Comparison of ENCODE assay signal across 20 cellular contexts in the genomic region with DNA sequence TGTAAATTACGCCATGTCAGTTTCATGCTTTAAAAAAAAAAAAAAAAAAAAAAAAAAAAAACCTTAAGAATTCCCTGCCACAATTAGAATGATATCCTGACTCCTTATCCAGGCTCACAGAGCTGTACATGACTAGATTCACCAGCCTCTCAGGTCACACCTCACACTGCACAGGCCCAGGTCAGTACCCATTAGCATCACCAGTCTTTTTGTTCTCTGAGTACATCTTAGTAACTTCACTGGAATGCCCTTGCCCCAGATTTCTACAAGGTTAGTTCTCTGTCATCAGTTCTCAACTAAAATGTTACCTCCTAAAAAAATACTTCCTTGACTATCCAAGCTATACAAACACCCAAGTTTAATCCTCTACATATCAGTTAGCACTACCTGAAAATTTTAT.
DNase-seq lines count a peak whose midpoint lies in the region; ATAC-seq and TF ChIP-seq lines count a peak whose summit lies in the region.
"Had no signal": no experiment of that assay in that cellular context is flagged by ENCODE, and none has a peak within 500 bp of the region (broad histone marks: within the 10 kb centered on the region; RNA-seq: fewer than 3 reads in every experiment).

No MANE protein-coding gene starts in this region.

- no peaks in the 10 kb centered on the region for H3K36me3 ChIP-seq in adipocyte (ENCODE audit: control insufficient read depth, insufficient read depth, low read length, severe bottlenecking)
- H3K36me3 ChIP-seq: BLaER1 had no signal

- no peak overlapping the region for H3K4me3 ChIP-seq in adipocyte (ENCODE audit: low read length)
- no peak overlapping the region for H3K4me3 ChIP-seq in foreskin fibroblast (ENCODE audit: low read depth in 1 of 2, low read length in 2 of 2)
- H3K4me3 ChIP-seq: A549, BLaER1, GM12878 had no signal

- TF ChIP-seq CTCF in HFFc6 (IDR thresholded peaks at IDR 0.05) (no peak), foreskin fibroblast (IDR thresholded peaks at IDR 0.05; ENCODE audit: low read depth, low read length) (no peak)

- no peak for ATAC-seq in GM21717 (IDR thresholded peaks at IDR 0.05; ENCODE audit: unreplicated experiment)
- ATAC-seq: A549, GM12878, HCT116 had no signal

- no peaks in the 10 kb centered on the region for H3K9me3 ChIP-seq in adipocyte (ENCODE audit: control insufficient read depth, low read length)
- H3K9me3 ChIP-seq: A549, BLaER1 had no signal

- H3K27ac Mint-ChIP-seq in HFFc6: no peak overlapping the region
- H3K27ac Mint-ChIP-seq: CD14-positive monocyte had no signal

- DNase-seq in EH (ENCODE audit: low read depth) (peak; percentile 17), HFFc6 (peak; percentile 37), adipocyte (ENCODE audit: low read depth) (peak; percentile 31), foreskin fibroblast (peak; percentile 20 to 65), substantia nigra (lab: John Stamatoyannopoulos, UW) (no peak), SIG-M5 (lab: John Stamatoyannopoulos, UW) (no peak)
- no peak for DNase-seq in effector CD4-positive, alpha-beta T cell
- DNase-seq: CD4-positive, alpha-beta memory T cell; DMS153; DMS79; GF-D8; GOT3; H7 had no signal

- H3K9ac ChIP-seq in adipocyte (ENCODE audit: low read length): no peak overlapping the region
- H3K9ac ChIP-seq: BLaER1 had no signal

- no peaks in the 10 kb centered on the region for H3K9me3 Mint-ChIP-seq in HFFc6

- H3K27me3 ChIP-seq in adipocyte (replicated peaks; ENCODE audit: control insufficient read depth, insufficient read depth, low read length): no peaks in the 10 kb centered on the region
- H3K27me3 ChIP-seq: BLaER1 had no signal

- peaks cover 10% of the 10 kb centered on the region for H3K4me1 ChIP-seq in adipocyte (ENCODE audit: control insufficient read depth, insufficient read depth, low read length)
- H3K4me1 ChIP-seq: A549, BLaER1 had no signal

- H3K36me3 Mint-ChIP-seq in HFFc6 (ENCODE audit: low read depth): no peaks in the 10 kb centered on the region
- H3K36me3 Mint-ChIP-seq: CD14-positive monocyte had no signal

- H3K4me3 Mint-ChIP-seq in HFFc6: no peak overlapping the region
- H3K4me3 Mint-ChIP-seq: CD14-positive monocyte; CD4-positive, alpha-beta memory T cell had no signal

- H3K27ac ChIP-seq in substantia nigra (ENCODE audit: low read depth, low read length, poor library complexity, severe bottlenecking): no peak overlapping the region
- H3K27ac ChIP-seq: 22Rv1, A549, BLaER1 had no signal

- H3K27me3 Mint-ChIP-seq in HFFc6 (ENCODE audit: insufficient read depth): no peaks in the 10 kb centered on the region; the same call in 1 of the 2 replicates
- H3K27me3 Mint-ChIP-seq: CD4-positive, alpha-beta memory T cell had no signal

- peaks cover 9% of the 10 kb centered on the region for H3K4me1 Mint-ChIP-seq in HFFc6 (ENCODE audit: low read depth)
- H3K4me1 Mint-ChIP-seq: CD14-positive monocyte had no signal

Comparison
In these comparisons a context has a peak if more than half of its experiments do, and no peak if none do; other contexts are left out.
1. DNase-seq: peak in EH (single experiment), HFFc6 (single experiment), adipocyte (single experiment) and foreskin fibroblast (2 of 2); none in substantia nigra (0 of 49), SIG-M5 (single experiment) and effector CD4-positive, alpha-beta T cell (single experiment).